Comparison of ENCODE assay signal across 1 cellular context in the genomic region with DNA sequence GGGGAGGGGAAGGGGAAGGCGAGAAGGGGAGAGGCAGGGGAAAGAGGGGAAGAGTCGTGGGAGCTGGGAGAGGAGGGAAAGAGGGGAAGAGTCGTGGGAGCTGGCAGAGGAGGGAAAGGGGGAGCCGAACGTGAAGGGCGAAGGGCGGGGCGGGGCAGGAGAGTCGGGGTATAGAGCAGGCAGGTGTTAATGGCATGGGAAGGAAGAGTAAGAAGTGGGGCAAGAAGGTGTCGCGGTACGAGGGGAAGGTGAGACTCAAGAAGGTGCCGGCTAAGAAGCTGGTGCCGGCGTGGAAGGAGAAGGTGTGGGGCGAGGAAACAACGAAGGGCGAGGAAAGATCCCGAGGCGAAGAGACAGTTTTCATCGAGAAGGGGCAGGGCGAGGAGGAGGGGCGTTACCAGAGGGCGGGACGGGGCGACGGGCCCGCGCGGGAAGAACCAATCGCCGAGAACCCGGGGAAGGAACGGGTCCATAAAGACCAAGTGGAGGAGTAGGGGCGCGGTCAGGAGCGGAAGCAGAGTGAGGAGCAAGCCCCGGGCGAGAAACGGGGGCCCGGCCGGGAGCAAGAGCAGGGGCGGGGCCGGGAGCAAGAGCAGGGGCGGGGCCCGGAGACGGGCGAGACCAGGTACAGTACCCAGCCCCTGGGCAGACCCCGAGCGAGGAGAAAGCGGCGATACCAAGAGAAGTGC.
A peak's percentile ranks its signal among the peaks of the same experiment; 100 is the strongest.
TF ChIP-seq lines count a peak whose summit lies in the region.

No MANE protein-coding gene starts in this region.

TF ChIP-seq in HepG2, 621 proteins besides CTCF, POLR2A, EP300 and RAD21 (continued from another document and continues in another):
- TF ChIP-seq, protein P1, sequence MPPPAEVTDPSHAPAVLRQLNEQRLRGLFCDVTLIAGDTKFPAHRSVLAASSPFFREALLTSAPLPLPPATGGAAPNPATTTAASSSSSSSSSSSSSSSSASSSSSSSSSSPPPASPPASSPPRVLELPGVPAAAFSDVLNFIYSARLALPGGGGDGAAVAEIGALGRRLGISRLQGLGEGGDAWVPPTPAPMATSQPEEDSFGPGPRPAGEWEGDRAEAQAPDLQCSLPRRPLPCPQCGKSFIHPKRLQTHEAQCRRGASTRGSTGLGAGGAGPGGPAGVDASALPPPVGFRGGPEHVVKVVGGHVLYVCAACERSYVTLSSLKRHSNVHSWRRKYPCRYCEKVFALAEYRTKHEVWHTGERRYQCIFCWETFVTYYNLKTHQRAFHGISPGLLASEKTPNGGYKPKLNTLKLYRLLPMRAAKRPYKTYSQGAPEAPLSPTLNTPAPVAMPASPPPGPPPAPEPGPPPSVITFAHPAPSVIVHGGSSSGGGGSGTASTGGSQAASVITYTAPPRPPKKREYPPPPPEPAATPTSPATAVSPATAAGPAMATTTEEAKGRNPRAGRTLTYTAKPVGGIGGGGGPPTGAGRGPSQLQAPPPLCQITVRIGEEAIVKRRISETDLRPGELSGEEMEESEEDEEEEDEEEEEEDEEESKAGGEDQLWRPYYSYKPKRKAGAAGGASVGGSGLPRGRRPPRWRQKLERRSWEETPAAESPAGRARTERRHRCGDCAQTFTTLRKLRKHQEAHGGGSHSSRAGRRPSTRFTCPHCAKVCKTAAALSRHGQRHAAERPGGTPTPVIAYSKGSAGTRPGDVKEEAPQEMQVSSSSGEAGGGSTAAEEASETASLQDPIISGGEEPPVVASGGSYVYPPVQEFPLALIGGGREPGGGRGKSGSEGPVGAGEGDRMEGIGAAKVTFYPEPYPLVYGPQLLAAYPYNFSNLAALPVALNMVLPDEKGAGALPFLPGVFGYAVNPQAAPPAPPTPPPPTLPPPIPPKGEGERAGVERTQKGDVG (CRISPR knock-in tag; IDR thresholded peaks at IDR 0.05; ENCODE audit: borderline replicate concordance), result no peak
- TF ChIP-seq ZNF30 (CRISPR knock-in tag; IDR thresholded peaks at IDR 0.05), result no peak
- no peak for TF ChIP-seq HNF4A (CRISPR knock-in tag; IDR thresholded peaks at IDR 0.05)
- TF ChIP-seq, protein P2, sequence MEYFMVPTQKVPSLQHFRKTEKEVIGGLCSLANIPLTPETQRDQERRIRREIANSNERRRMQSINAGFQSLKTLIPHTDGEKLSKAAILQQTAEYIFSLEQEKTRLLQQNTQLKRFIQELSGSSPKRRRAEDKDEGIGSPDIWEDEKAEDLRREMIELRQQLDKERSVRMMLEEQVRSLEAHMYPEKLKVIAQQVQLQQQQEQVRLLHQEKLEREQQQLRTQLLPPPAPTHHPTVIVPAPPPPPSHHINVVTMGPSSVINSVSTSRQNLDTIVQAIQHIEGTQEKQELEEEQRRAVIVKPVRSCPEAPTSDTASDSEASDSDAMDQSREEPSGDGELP (IDR thresholded peaks at IDR 0.05; ENCODE audit: borderline replicate concordance, low read depth), result no peak
- no peak for TF ChIP-seq DR1 (CRISPR knock-in tag; IDR thresholded peaks at IDR 0.05)
- TF ChIP-seq, protein P3, sequence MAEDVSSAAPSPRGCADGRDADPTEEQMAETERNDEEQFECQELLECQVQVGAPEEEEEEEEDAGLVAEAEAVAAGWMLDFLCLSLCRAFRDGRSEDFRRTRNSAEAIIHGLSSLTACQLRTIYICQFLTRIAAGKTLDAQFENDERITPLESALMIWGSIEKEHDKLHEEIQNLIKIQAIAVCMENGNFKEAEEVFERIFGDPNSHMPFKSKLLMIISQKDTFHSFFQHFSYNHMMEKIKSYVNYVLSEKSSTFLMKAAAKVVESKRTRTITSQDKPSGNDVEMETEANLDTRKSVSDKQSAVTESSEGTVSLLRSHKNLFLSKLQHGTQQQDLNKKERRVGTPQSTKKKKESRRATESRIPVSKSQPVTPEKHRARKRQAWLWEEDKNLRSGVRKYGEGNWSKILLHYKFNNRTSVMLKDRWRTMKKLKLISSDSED (CRISPR knock-in tag; IDR thresholded peaks at IDR 0.05), result no peak
- TF ChIP-seq, protein P4, sequence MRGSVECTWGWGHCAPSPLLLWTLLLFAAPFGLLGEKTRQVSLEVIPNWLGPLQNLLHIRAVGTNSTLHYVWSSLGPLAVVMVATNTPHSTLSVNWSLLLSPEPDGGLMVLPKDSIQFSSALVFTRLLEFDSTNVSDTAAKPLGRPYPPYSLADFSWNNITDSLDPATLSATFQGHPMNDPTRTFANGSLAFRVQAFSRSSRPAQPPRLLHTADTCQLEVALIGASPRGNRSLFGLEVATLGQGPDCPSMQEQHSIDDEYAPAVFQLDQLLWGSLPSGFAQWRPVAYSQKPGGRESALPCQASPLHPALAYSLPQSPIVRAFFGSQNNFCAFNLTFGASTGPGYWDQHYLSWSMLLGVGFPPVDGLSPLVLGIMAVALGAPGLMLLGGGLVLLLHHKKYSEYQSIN (CRISPR knock-in tag; IDR thresholded peaks at IDR 0.05; ENCODE audit: borderline replicate concordance), result no peak
- TF ChIP-seq, protein P5, sequence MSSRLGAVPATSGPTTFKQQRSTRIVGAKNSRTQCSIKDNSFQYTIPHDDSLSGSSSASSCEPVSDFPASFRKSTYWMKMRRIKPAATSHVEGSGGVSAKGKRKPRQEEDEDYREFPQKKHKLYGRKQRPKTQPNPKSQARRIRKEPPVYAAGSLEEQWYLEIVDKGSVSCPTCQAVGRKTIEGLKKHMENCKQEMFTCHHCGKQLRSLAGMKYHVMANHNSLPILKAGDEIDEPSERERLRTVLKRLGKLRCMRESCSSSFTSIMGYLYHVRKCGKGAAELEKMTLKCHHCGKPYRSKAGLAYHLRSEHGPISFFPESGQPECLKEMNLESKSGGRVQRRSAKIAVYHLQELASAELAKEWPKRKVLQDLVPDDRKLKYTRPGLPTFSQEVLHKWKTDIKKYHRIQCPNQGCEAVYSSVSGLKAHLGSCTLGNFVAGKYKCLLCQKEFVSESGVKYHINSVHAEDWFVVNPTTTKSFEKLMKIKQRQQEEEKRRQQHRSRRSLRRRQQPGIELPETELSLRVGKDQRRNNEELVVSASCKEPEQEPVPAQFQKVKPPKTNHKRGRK (CRISPR knock-in tag; IDR thresholded peaks at IDR 0.05), result peak; percentile 74
- TF ChIP-seq ZBTB3 (CRISPR knock-in tag; IDR thresholded peaks at IDR 0.05; ENCODE audit: borderline replicate concordance, low read depth), result 0 out of 2 replicates have a peak, but pooled peaks have one; percentile 31
- TF ChIP-seq ZNF547 (CRISPR knock-in tag; IDR thresholded peaks at IDR 0.05), result no peak
- no peak for TF ChIP-seq HMG20B (CRISPR knock-in tag; conservative IDR thresholded peaks at IDR 0.05)
- TF ChIP-seq HOXA9 (CRISPR knock-in tag; IDR thresholded peaks at IDR 0.05; ENCODE audit: borderline replicate concordance), result no peak
- TF ChIP-seq ZNF558 (CRISPR knock-in tag; IDR thresholded peaks at IDR 0.05; ENCODE audit: borderline replicate concordance), result no peak
- TF ChIP-seq CHD4 (IDR thresholded peaks at IDR 0.05; ENCODE audit: borderline replicate concordance, low read length), result no peak
- TF ChIP-seq ZNF432 (CRISPR knock-in tag; IDR thresholded peaks at IDR 0.05; ENCODE audit: borderline replicate concordance), result no peak
- TF ChIP-seq NFKBIZ (CRISPR knock-in tag; IDR thresholded peaks at IDR 0.05), result no peak
- TF ChIP-seq, protein P6, sequence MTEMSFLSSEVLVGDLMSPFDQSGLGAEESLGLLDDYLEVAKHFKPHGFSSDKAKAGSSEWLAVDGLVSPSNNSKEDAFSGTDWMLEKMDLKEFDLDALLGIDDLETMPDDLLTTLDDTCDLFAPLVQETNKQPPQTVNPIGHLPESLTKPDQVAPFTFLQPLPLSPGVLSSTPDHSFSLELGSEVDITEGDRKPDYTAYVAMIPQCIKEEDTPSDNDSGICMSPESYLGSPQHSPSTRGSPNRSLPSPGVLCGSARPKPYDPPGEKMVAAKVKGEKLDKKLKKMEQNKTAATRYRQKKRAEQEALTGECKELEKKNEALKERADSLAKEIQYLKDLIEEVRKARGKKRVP (CRISPR knock-in tag; IDR thresholded peaks at IDR 0.05), result no peak
- no peak for TF ChIP-seq TBL1XR1 (IDR thresholded peaks at IDR 0.05; ENCODE audit: borderline replicate concordance, low read length, partially characterized antibody)
- no peak for TF ChIP-seq REPIN1 (CRISPR knock-in tag; IDR thresholded peaks at IDR 0.05; ENCODE audit: borderline replicate concordance, low read depth)
- no peak for TF ChIP-seq KLF9 (CRISPR knock-in tag; IDR thresholded peaks at IDR 0.05; ENCODE audit: low read depth)
- no peak for TF ChIP-seq PPARG (CRISPR knock-in tag; conservative IDR thresholded peaks at IDR 0.05)
- TF ChIP-seq, protein P7, sequence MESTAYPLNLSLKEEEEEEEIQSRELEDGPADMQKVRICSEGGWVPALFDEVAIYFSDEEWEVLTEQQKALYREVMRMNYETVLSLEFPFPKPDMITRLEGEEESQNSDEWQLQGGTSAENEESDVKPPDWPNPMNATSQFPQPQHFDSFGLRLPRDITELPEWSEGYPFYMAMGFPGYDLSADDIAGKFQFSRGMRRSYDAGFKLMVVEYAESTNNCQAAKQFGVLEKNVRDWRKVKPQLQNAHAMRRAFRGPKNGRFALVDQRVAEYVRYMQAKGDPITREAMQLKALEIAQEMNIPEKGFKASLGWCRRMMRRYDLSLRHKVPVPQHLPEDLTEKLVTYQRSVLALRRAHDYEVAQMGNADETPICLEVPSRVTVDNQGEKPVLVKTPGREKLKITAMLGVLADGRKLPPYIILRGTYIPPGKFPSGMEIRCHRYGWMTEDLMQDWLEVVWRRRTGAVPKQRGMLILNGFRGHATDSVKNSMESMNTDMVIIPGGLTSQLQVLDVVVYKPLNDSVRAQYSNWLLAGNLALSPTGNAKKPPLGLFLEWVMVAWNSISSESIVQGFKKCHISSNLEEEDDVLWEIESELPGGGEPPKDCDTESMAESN (CRISPR knock-in tag; conservative IDR thresholded peaks at IDR 0.05), result no peak
- TF ChIP-seq, protein P8, sequence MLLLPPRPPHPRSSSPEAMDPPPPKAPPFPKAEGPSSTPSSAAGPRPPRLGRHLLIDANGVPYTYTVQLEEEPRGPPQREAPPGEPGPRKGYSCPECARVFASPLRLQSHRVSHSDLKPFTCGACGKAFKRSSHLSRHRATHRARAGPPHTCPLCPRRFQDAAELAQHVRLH (CRISPR knock-in tag; IDR thresholded peaks at IDR 0.05; ENCODE audit: borderline replicate concordance, low read depth), result no peak
- no peak for TF ChIP-seq ZNF431 (CRISPR knock-in tag; IDR thresholded peaks at IDR 0.05; ENCODE audit: borderline replicate concordance, low read depth)
- TF ChIP-seq, protein P9, sequence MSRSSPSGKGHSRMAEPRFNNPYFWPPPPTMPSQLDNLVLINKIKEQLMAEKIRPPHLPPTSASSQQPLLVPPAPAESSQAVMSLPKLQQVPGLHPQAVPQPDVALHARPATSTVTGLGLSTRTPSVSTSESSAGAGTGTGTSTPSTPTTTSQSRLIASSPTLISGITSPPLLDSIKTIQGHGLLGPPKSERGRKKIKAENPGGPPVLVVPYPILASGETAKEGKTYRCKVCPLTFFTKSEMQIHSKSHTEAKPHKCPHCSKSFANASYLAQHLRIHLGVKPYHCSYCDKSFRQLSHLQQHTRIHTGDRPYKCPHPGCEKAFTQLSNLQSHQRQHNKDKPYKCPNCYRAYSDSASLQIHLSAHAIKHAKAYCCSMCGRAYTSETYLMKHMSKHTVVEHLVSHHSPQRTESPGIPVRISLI (CRISPR knock-in tag; IDR thresholded peaks at IDR 0.05; ENCODE audit: borderline replicate concordance), result no peak
- TF ChIP-seq, protein P10, sequence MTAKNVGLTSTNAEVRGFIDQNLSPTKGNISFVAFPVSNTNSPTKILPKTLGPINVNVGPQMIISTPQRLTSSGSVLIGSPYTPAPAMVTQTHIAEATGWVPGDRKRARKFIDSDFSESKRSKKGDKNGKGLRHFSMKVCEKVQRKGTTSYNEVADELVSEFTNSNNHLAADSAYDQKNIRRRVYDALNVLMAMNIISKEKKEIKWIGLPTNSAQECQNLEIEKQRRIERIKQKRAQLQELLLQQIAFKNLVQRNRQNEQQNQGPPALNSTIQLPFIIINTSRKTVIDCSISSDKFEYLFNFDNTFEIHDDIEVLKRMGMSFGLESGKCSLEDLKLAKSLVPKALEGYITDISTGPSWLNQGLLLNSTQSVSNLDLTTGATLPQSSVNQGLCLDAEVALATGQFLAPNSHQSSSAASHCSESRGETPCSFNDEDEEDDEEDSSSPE (CRISPR knock-in tag; IDR thresholded peaks at IDR 0.05), result peak; percentile 34; the same call in 1 of the 2 replicates
- no peak for TF ChIP-seq PITX1 (CRISPR knock-in tag; IDR thresholded peaks at IDR 0.05)
- TF ChIP-seq, protein P11, sequence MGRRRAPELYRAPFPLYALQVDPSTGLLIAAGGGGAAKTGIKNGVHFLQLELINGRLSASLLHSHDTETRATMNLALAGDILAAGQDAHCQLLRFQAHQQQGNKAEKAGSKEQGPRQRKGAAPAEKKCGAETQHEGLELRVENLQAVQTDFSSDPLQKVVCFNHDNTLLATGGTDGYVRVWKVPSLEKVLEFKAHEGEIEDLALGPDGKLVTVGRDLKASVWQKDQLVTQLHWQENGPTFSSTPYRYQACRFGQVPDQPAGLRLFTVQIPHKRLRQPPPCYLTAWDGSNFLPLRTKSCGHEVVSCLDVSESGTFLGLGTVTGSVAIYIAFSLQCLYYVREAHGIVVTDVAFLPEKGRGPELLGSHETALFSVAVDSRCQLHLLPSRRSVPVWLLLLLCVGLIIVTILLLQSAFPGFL (CRISPR knock-in tag; IDR thresholded peaks at IDR 0.05), result no peak
- TF ChIP-seq CCDC6 (CRISPR knock-in tag; IDR thresholded peaks at IDR 0.05), result 0 out of 2 replicates have a peak, but pooled peaks have one; percentile 27
- no peak for TF ChIP-seq ZNF737 (CRISPR knock-in tag; IDR thresholded peaks at IDR 0.05; ENCODE audit: borderline replicate concordance)
- no peak for TF ChIP-seq ZNF546 (CRISPR knock-in tag; conservative IDR thresholded peaks at IDR 0.05)
- TF ChIP-seq ATM (IDR thresholded peaks at IDR 0.05; ENCODE audit: borderline replicate concordance), result no peak
- TF ChIP-seq, protein P12, sequence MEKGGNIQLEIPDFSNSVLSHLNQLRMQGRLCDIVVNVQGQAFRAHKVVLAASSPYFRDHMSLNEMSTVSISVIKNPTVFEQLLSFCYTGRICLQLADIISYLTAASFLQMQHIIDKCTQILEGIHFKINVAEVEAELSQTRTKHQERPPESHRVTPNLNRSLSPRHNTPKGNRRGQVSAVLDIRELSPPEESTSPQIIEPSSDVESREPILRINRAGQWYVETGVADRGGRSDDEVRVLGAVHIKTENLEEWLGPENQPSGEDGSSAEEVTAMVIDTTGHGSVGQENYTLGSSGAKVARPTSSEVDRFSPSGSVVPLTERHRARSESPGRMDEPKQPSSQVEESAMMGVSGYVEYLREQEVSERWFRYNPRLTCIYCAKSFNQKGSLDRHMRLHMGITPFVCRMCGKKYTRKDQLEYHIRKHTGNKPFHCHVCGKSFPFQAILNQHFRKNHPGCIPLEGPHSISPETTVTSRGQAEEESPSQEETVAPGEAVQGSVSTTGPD (CRISPR knock-in tag; IDR thresholded peaks at IDR 0.05), result no peak
- no peak for TF ChIP-seq IRF2 (CRISPR knock-in tag; IDR thresholded peaks at IDR 0.05)
- no peak; the same call in 1 of the 2 replicates for TF ChIP-seq SP5 (CRISPR knock-in tag; IDR thresholded peaks at IDR 0.05; ENCODE audit: borderline replicate concordance, low read depth)
- TF ChIP-seq, protein P13, sequence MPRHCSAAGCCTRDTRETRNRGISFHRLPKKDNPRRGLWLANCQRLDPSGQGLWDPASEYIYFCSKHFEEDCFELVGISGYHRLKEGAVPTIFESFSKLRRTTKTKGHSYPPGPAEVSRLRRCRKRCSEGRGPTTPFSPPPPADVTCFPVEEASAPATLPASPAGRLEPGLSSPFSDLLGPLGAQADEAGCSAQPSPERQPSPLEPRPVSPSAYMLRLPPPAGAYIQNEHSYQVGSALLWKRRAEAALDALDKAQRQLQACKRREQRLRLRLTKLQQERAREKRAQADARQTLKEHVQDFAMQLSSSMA (CRISPR knock-in tag; IDR thresholded peaks at IDR 0.05), result peak; percentile 4; the same call in 1 of the 2 replicates
